In genomic region chr17:38798614-38799500, GRCh38 we compare ENCODE assay signal across 1 cellular context.
TF ChIP-seq lines count a peak whose summit lies in the region.

No MANE protein-coding gene starts in this region.

TF ChIP-seq in K562, 482 proteins besides CTCF, POLR2A, EP300 and RAD21 (continued from another document and continues in another):
- TF ChIP-seq CREB5 (CRISPR knock-in tag; IDR thresholded peaks at IDR 0.05) (no peak), MAX (CRISPR knock-in tag; IDR thresholded peaks at IDR 0.05) (peak; percentile 65), GATA2 (CRISPR knock-in tag; IDR thresholded peaks at IDR 0.05) (no peak), FOXA1 (IDR thresholded peaks at IDR 0.05; ENCODE audit: borderline replicate concordance) (no peak), PHF21A (IDR thresholded peaks at IDR 0.05; ENCODE audit: borderline replicate concordance, low read depth) (no peak), KAT7 (CRISPR knock-in tag; IDR thresholded peaks at IDR 0.05; ENCODE audit: borderline replicate concordance) (peak; percentile 22; the same call in 1 of the 2 replicates), ATF3 (IDR thresholded peaks at IDR 0.05) (no peak), ATF3 (CRISPR knock-in tag; conservative IDR thresholded peaks at IDR 0.05) (no peak), NFIX (CRISPR knock-in tag; IDR thresholded peaks at IDR 0.05; ENCODE audit: low read depth) (no peak), MLLT1 (IDR thresholded peaks at IDR 0.05) (peak in 1 of 2 experiments; percentile 21; a peak in 1 of 4 replicates), ZSCAN32 (CRISPR knock-in tag; IDR thresholded peaks at IDR 0.05) (no peak), PCBP1 (IDR thresholded peaks at IDR 0.05; ENCODE audit: low read depth, low read length, poor library complexity, severe bottlenecking) (peak; percentile 88), E2F6 (IDR thresholded peaks at IDR 0.05; ENCODE audit: borderline replicate concordance in 1 of 2, extremely low read depth in 1 of 2, insufficient read depth in 1 of 2, insufficient read length in 1 of 2, low read depth in 1 of 2, low read length in 1 of 2, poor library complexity in 1 of 2, severe bottlenecking in 1 of 2) (peak; percentile 53 to 56), BCLAF1 (IDR thresholded peaks at IDR 0.05; ENCODE audit: borderline replicate concordance in 1 of 2, control insufficient read depth in 1 of 2, low read depth in 2 of 2, low read length in 1 of 2) (0 out of 4 replicates have a peak, but pooled peaks of 1 of the 2 experiments have one; percentile 34), CTCFL (IDR thresholded peaks at IDR 0.05; ENCODE audit: borderline replicate concordance, insufficient read depth, low read depth, low read length, poor library complexity, severe bottlenecking) (no peak), SPI1 (IDR thresholded peaks at IDR 0.05; ENCODE audit: borderline replicate concordance, low read depth, low read length) (no peak), ZNF57 (CRISPR knock-in tag; IDR thresholded peaks at IDR 0.05) (no peak), MTA3 (IDR thresholded peaks at IDR 0.05; ENCODE audit: borderline replicate concordance) (no peak; the same call in 1 of the 2 replicates), ZFPM2 (CRISPR knock-in tag; IDR thresholded peaks at IDR 0.05) (no peak), HLTF (IDR thresholded peaks at IDR 0.05) (no peak), ZNF717 (CRISPR knock-in tag; IDR thresholded peaks at IDR 0.05) (no peak), HMG20B (CRISPR knock-in tag; IDR thresholded peaks at IDR 0.05) (no peak), PCBP2 (IDR thresholded peaks at IDR 0.05; ENCODE audit: low read depth, low read length, poor library complexity, severe bottlenecking) (no peak), SMAD2 (IDR thresholded peaks at IDR 0.05; ENCODE audit: low read depth, low read length) (no peak), PHF20 (IDR thresholded peaks at IDR 0.05; ENCODE audit: partially characterized antibody) (no peak), FOXA3 (CRISPR knock-in tag; conservative IDR thresholded peaks at IDR 0.05 in 1 of 2, IDR thresholded peaks at IDR 0.05 in 1 of 2) (no peak), ZNF280A (IDR thresholded peaks at IDR 0.05; ENCODE audit: low read depth, partially characterized antibody) (no peak), ZNF146 (CRISPR knock-in tag; IDR thresholded peaks at IDR 0.05; ENCODE audit: unreplicated experiment) (no peak), ZFP36 (IDR thresholded peaks at IDR 0.05; ENCODE audit: low read depth, low read length, partially characterized antibody) (no peak), SOX6 (IDR thresholded peaks at IDR 0.05) (no peak), FOXP4 (CRISPR knock-in tag; IDR thresholded peaks at IDR 0.05; ENCODE audit: borderline replicate concordance) (no peak), HEY1 (CRISPR knock-in tag; IDR thresholded peaks at IDR 0.05; ENCODE audit: borderline replicate concordance) (no peak), HMGN3 (IDR thresholded peaks at IDR 0.05; ENCODE audit: borderline replicate concordance, extremely low read depth, insufficient read length, low read depth, low read length) (peak; percentile 4), ETV1 (tag; conservative IDR thresholded peaks at IDR 0.05; ENCODE audit: low read depth) (no peak), CEBPG (CRISPR knock-in tag; IDR thresholded peaks at IDR 0.05) (no peak), CEBPG (tag; conservative IDR thresholded peaks at IDR 0.05 in 1 of 2, IDR thresholded peaks at IDR 0.05 in 1 of 2) (no peak), ATF2 (CRISPR knock-in tag; IDR thresholded peaks at IDR 0.05) (no peak), NCOA2 (IDR thresholded peaks at IDR 0.05; ENCODE audit: partially characterized antibody in 2 of 2) (no peak), COPS2 (conservative IDR thresholded peaks at IDR 0.05) (no peak), MAFK (IDR thresholded peaks at IDR 0.05; ENCODE audit: low read length) (no peak), RBM34 (IDR thresholded peaks at IDR 0.05; ENCODE audit: borderline replicate concordance, insufficient read depth, low read length) (no peak), POLR2AphosphoS5 (IDR thresholded peaks at IDR 0.05; ENCODE audit: control insufficient read depth, insufficient read depth, low read depth, low read length) (no peak), ZNF217 (CRISPR knock-in tag; IDR thresholded peaks at IDR 0.05) (no peak), ZNF134 (CRISPR knock-in tag; conservative IDR thresholded peaks at IDR 0.05) (no peak), BDP1 (IDR thresholded peaks at IDR 0.05; ENCODE audit: insufficient read depth, insufficient read length) (no peak), CCNT2 (IDR thresholded peaks at IDR 0.05; ENCODE audit: borderline replicate concordance, extremely low read depth, insufficient read length, low read depth, low read length) (peak; percentile 19), ZC3H4 (CRISPR knock-in tag; IDR thresholded peaks at IDR 0.05; ENCODE audit: borderline replicate concordance) (no peak), NUFIP1 (IDR thresholded peaks at IDR 0.05; ENCODE audit: partially characterized antibody) (no peak), ZNF165 (CRISPR knock-in tag; IDR thresholded peaks at IDR 0.05; ENCODE audit: borderline replicate concordance) (no peak), OTX1 (CRISPR knock-in tag; IDR thresholded peaks at IDR 0.05) (no peak), NR3C1 (CRISPR knock-in tag; IDR thresholded peaks at IDR 0.05) (no peak), RBBP5 (IDR thresholded peaks at IDR 0.05; ENCODE audit: borderline replicate concordance, insufficient read depth, low read length, poor library complexity, severe bottlenecking) (no peak), DACH1 (IDR thresholded peaks at IDR 0.05; ENCODE audit: partially characterized antibody) (no peak), KDM5B (IDR thresholded peaks at IDR 0.05; ENCODE audit: insufficient replicate concordance, low read depth, low read length) (peak; percentile 32), POLR2G (IDR thresholded peaks at IDR 0.05; ENCODE audit: low read depth, low read length) (peak; percentile 44; the same call in 1 of the 2 replicates), TCF3 (CRISPR knock-in tag; IDR thresholded peaks at IDR 0.05) (no peak), DDX20 (tag; IDR thresholded peaks at IDR 0.05; ENCODE audit: low read depth) (no peak)
